Comparison of ENCODE assay signal across 20 cellular contexts in the genomic region with DNA sequence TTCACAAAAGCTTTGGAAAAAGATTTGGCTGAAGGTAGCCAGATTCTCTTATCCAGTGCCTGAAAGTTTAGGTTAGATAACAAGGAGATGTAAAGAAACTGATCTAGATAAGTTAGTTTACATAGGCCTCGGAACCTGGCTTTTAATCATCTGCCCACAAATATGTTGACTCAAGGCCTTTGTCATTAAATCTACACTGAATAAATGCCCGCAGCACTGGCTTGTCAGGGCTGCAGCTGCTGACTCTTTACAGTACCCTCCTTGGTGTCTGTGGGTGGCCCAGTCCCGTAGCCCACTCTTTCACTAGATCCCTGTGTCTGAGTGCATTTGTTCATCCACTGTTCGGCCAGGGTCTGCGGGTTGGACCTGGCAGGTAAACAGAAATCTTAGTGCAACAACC.
"Had no signal": no experiment of that assay in that cellular context is flagged by ENCODE, and none has a peak within 500 bp of the region (broad histone marks: within the 10 kb centered on the region; RNA-seq: fewer than 3 reads in every experiment).

No MANE protein-coding gene starts in this region.

- DNase-seq: activated B cell treated with CpG ODN at 0.5 μM for 24 hours; activated CD4-positive, alpha-beta memory T cell treated with anti-CD3 and anti-CD28 coated beads, Interleukin-2, amount 10 ng/mL, durations not matched to agents 7 days and 5 days; activated CD4-positive, alpha-beta T cell treated with anti-CD3 and anti-CD28 coated beads, Interleukin-2, amount 50 U/mL, for 1 hour; activated CD8-positive, alpha-beta memory T cell treated with anti-CD3 and anti-CD28 coated beads, Interleukin-2, amount 50 U/mL, for 4 hours; activated naive CD4-positive, alpha-beta T cell treated with anti-CD3 and anti-CD28 coated beads, Interleukin-2, amount 50 U/mL, for 16 hours; activated naive CD8-positive, alpha-beta T cell treated with anti-CD3 and anti-CD28 coated beads, Interleukin-2, amount 10 ng/mL, durations not matched to agents 7 days and 5 days; adrenal gland; anterior cingulate cortex; cerebellar nuclear complex; Kasumi-1; NCI-H1092; NCI-H1417; NCI-H345; NCI-H510A; NCI-H82; Peyer's patch; SHP77 treated with DMSO at 0.1 percent for 48 hours; T-helper 17 cell; T-helper 9 cell had no signal

- H3K27me3 ChIP-seq: adrenal gland, Peyer's patch had no signal

- H3K36me3 ChIP-seq: adrenal gland, Peyer's patch had no signal

- H3K27ac ChIP-seq: adrenal gland, Peyer's patch, RWPE1 had no signal

- H3K4me3 ChIP-seq: adrenal gland, Peyer's patch had no signal
